ENCODE assay signal across 1 cellular context in the genomic region with DNA sequence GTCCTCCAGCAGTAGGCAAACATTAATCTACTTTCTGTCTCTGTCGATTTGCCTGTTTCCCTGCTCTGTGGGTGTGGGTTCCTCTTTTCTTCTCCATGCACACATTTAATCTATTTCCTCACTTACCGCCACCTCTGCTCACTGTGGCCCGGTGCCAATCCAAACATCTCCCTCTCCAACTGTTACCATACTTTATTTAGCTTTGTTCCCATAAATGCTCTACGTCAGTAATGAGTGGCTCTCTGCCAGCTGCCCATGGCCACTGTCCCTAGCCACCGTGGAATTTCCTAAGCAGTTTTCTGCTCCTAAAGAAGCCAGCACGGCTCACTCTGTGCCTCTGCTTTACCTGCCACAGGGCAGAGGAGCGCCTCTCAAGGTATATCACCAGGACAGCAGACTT.
TF ChIP-seq lines count a peak whose summit lies in the region.

No MANE protein-coding gene starts in this region.

TF ChIP-seq in HepG2, 621 proteins besides CTCF, POLR2A, EP300 and RAD21 (continued from another document):
- TF ChIP-seq, protein P1, sequence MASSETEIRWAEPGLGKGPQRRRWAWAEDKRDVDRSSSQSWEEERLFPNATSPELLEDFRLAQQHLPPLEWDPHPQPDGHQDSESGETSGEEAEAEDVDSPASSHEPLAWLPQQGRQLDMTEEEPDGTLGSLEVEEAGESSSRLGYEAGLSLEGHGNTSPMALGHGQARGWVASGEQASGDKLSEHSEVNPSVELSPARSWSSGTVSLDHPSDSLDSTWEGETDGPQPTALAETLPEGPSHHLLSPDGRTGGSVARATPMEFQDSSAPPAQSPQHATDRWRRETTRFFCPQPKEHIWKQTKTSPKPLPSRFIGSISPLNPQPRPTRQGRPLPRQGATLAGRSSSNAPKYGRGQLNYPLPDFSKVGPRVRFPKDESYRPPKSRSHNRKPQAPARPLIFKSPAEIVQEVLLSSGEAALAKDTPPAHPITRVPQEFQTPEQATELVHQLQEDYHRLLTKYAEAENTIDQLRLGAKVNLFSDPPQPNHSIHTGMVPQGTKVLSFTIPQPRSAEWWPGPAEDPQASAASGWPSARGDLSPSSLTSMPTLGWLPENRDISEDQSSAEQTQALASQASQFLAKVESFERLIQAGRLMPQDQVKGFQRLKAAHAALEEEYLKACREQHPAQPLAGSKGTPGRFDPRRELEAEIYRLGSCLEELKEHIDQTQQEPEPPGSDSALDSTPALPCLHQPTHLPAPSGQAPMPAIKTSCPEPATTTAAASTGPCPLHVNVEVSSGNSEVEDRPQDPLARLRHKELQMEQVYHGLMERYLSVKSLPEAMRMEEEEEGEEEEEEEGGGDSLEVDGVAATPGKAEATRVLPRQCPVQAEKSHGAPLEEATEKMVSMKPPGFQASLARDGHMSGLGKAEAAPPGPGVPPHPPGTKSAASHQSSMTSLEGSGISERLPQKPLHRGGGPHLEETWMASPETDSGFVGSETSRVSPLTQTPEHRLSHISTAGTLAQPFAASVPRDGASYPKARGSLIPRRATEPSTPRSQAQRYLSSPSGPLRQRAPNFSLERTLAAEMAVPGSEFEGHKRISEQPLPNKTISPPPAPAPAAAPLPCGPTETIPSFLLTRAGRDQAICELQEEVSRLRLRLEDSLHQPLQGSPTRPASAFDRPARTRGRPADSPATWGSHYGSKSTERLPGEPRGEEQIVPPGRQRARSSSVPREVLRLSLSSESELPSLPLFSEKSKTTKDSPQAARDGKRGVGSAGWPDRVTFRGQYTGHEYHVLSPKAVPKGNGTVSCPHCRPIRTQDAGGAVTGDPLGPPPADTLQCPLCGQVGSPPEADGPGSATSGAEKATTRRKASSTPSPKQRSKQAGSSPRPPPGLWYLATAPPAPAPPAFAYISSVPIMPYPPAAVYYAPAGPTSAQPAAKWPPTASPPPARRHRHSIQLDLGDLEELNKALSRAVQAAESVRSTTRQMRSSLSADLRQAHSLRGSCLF (CRISPR knock-in tag; IDR thresholded peaks at IDR 0.05; ENCODE audit: borderline replicate concordance): no peak
- TF ChIP-seq ZNF780A (CRISPR knock-in tag; IDR thresholded peaks at IDR 0.05) (no peak), ZNF883 (CRISPR knock-in tag; IDR thresholded peaks at IDR 0.05; ENCODE audit: not compliant biosample characterization) (no peak), CEBPB (IDR thresholded peaks at IDR 0.05; ENCODE audit: borderline replicate concordance, low read depth, low read length) (no peak), SOX6 (IDR thresholded peaks at IDR 0.05) (no peak), SOX6 (CRISPR knock-in tag; IDR thresholded peaks at IDR 0.05) (peak; percentile 32; the same call in 1 of the 2 replicates), ZNF589 (CRISPR knock-in tag; conservative IDR thresholded peaks at IDR 0.05) (no peak), THAP11 (CRISPR knock-in tag; IDR thresholded peaks at IDR 0.05) (no peak), ZNF777 (CRISPR knock-in tag; IDR thresholded peaks at IDR 0.05) (no peak), TARDBP (CRISPR knock-in tag; IDR thresholded peaks at IDR 0.05) (0 out of 2 replicates have a peak, but pooled peaks have one; percentile 6), SYNCRIP (IDR thresholded peaks at IDR 0.05; ENCODE audit: insufficient read depth, low read depth, low read length) (no peak), ZNF543 (CRISPR knock-in tag; IDR thresholded peaks at IDR 0.05) (no peak)
- TF ChIP-seq, protein P2, sequence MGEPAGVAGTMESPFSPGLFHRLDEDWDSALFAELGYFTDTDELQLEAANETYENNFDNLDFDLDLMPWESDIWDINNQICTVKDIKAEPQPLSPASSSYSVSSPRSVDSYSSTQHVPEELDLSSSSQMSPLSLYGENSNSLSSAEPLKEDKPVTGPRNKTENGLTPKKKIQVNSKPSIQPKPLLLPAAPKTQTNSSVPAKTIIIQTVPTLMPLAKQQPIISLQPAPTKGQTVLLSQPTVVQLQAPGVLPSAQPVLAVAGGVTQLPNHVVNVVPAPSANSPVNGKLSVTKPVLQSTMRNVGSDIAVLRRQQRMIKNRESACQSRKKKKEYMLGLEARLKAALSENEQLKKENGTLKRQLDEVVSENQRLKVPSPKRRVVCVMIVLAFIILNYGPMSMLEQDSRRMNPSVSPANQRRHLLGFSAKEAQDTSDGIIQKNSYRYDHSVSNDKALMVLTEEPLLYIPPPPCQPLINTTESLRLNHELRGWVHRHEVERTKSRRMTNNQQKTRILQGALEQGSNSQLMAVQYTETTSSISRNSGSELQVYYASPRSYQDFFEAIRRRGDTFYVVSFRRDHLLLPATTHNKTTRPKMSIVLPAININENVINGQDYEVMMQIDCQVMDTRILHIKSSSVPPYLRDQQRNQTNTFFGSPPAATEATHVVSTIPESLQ (CRISPR knock-in tag; conservative IDR thresholded peaks at IDR 0.05): no peak
- TF ChIP-seq, protein P3, sequence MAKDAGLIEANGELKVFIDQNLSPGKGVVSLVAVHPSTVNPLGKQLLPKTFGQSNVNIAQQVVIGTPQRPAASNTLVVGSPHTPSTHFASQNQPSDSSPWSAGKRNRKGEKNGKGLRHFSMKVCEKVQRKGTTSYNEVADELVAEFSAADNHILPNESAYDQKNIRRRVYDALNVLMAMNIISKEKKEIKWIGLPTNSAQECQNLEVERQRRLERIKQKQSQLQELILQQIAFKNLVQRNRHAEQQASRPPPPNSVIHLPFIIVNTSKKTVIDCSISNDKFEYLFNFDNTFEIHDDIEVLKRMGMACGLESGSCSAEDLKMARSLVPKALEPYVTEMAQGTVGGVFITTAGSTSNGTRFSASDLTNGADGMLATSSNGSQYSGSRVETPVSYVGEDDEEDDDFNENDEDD (CRISPR knock-in tag; IDR thresholded peaks at IDR 0.05; ENCODE audit: borderline replicate concordance): no peak
- TF ChIP-seq, protein P4, sequence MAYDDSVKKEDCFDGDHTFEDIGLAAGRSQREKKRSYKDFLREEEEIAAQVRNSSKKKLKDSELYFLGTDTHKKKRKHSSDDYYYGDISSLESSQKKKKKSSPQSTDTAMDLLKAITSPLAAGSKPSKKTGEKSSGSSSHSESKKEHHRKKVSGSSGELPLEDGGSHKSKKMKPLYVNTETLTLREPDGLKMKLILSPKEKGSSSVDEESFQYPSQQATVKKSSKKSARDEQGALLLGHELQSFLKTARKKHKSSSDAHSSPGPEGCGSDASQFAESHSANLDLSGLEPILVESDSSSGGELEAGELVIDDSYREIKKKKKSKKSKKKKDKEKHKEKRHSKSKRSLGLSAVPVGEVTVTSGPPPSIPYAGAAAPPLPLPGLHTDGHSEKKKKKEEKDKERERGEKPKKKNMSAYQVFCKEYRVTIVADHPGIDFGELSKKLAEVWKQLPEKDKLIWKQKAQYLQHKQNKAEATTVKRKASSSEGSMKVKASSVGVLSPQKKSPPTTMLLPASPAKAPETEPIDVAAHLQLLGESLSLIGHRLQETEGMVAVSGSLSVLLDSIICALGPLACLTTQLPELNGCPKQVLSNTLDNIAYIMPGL (CRISPR knock-in tag; IDR thresholded peaks at IDR 0.05; ENCODE audit: borderline replicate concordance in 1 of 2, low read depth in 1 of 2): no peak
